7 cellular contexts compared by ENCODE assay signal in the genomic region with DNA sequence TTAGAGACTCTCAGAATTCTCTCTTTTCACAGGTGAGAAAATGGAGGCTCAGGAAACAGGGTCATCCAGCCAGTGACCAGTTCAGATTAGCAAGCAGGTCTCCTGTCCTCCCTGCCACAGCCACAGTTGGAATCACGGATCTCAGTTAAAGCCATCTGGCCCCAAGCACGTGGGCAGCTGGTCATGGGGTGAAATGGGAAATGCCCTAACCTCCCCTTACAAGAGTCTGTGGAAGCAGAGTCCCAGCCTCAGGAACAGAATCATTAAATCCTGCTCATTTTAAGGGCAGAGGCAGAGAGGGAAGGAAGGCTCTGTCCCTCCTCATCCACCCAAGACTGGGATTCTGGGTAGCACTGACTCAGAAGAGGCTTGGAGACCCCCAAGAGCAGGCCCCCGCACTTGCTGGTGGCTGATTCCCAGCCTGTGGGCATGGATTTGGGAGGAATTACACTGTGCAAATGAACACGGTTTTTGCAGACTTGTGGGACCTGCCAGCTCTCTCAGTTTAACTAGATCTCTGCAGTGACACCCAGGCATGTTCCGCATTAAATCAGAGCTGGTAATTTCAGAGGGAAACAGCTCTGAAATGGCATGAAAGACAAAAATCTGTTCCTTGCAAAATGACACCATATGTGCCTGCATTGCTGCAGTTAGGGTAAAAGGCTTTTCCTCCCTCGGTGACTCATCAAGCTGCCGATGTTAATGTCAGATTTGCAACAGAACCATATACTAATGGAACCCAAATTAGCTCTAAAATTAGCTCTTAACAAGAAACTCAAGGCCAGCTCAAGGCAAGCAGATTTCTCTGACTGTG.
DNase-seq lines count a peak whose midpoint lies in the region; TF ChIP-seq lines count a peak whose summit lies in the region.

No MANE protein-coding gene starts in this region.

- H3K4me1 ChIP-seq in H9 (ENCODE audit: insufficient read depth, low read length) = no peaks in the 10 kb centered on the region; the same call in 1 of the 2 replicates

- H4K8ac ChIP-seq in H9 (replicated peaks; ENCODE audit: insufficient read length, low read depth, low read length) = no peak overlapping the region

- H3K4me3 ChIP-seq in foreskin fibroblast (ENCODE audit: low read depth in 1 of 2, low read length in 2 of 2) (peak overlapping the region; percentile 4 to 15), skin epidermis (no peak overlapping the region)

- no peaks in the 10 kb centered on the region for H3K79me2 ChIP-seq in H9 (ENCODE audit: insufficient read depth, low read length)

- H3K79me1 ChIP-seq in H9 (ENCODE audit: insufficient read depth, low read depth, low read length, poor library complexity, severe bottlenecking) = no peaks in the 10 kb centered on the region

- no peak overlapping the region for H2BK5ac ChIP-seq in H9 (ENCODE audit: insufficient read length, low read length)

- no peak overlapping the region for H3K56ac ChIP-seq in H9 (ENCODE audit: insufficient read length, low read depth, low read length)

- H3K27me3 ChIP-seq in H9 (ENCODE audit: insufficient read depth, low read length) = no peaks in the 10 kb centered on the region

- no peak overlapping the region for H2BK15ac ChIP-seq in H9 (ENCODE audit: low read depth, low read length)

- no peaks in the 10 kb centered on the region for H3K9me3 ChIP-seq in H9 (ENCODE audit: control insufficient read depth, low read depth, low read length)

- no peak overlapping the region for H3K23ac ChIP-seq in H9 (ENCODE audit: insufficient read length, low read depth, low read length)

- H2BK12ac ChIP-seq in H9 (ENCODE audit: insufficient read length, low read depth, low read length) = no peak overlapping the region

- no peak overlapping the region for H3K9ac ChIP-seq in H9 (ENCODE audit: extremely low read depth, insufficient read length, low read length)

- no peaks in the 10 kb centered on the region for H3K9me3 Mint-ChIP-seq in H9

- no peak overlapping the region for H2AFZ ChIP-seq in H9 (ENCODE audit: low read length)

- no CpG with 5 or more reads among the region's 7 CpGs for WGBS in H9 (ENCODE audit: extremely low coverage, insufficient read length, low lambda C conversion rate)

- no peak overlapping the region for H3K4ac ChIP-seq in H9 (ENCODE audit: low read depth, low read length)

- H3K27ac ChIP-seq in H9 (ENCODE audit: insufficient read length, low read depth, low read length) (no peak overlapping the region), skin epidermis (peak overlapping the region in 17 of 21 experiments; percentile 22 to 81 (median 50))

- H3K14ac ChIP-seq in H9 (ENCODE audit: insufficient read depth, low read length) = no peak overlapping the region

- H4K5ac ChIP-seq in H9 (ENCODE audit: insufficient read length, low read depth, low read length) = no peak overlapping the region

- no peak overlapping the region for H3T11ph ChIP-seq in H9 (ENCODE audit: low read length)

- in situ Hi-C loops in SK-MEL-5 (cut with HindIII; ENCODE audit: low pct_unique_long_range_greater_than_20kb, low sequenced_read_pairs) = no loop called here

- H3K4me2 ChIP-seq in H9 (ENCODE audit: insufficient read depth, insufficient read length, low read length) = no peak overlapping the region

- H3K23me2 ChIP-seq in H9 (ENCODE audit: insufficient read length, low read depth, low read length, poor library complexity, severe bottlenecking) = no peaks in the 10 kb centered on the region

- H4K20me1 ChIP-seq in H9 (ENCODE audit: control insufficient read depth, insufficient read depth, insufficient read length) = no peaks in the 10 kb centered on the region

- H2BK20ac ChIP-seq in H9 (ENCODE audit: low read depth, low read length, poor library complexity, severe bottlenecking) = no peak overlapping the region

- peaks cover 48 to 55% of the 10 kb centered on the region in 2 experiments for H3K4me1 Mint-ChIP-seq in H9

- no peak overlapping the region; a peak in 1 of 5 replicates for H3K4me3 Mint-ChIP-seq in H9

- peak overlapping the region in 1 of 3 experiments; percentile 16; a peak in 1 of 7 replicates for H3K27ac Mint-ChIP-seq in H9

- peak overlapping the region; percentile 46 for H3K18ac ChIP-seq in H9 (ENCODE audit: insufficient read length, low read depth, low read length)

- H4K91ac ChIP-seq in H9 (ENCODE audit: insufficient read length, low read depth, low read length) = no peak overlapping the region

- peaks cover 8% of the 10 kb centered on the region for H3K27me3 Mint-ChIP-seq in H9 (ENCODE audit: low read depth)

- H2BK120ac ChIP-seq in H9 (ENCODE audit: low read depth, low read length, poor library complexity, severe bottlenecking) = no peak overlapping the region

- no peak overlapping the region for H2AK5ac ChIP-seq in H9 (ENCODE audit: insufficient read length, low read length)

- H3K36me3 Mint-ChIP-seq in H9 (ENCODE audit: insufficient read depth in 1 of 3, low read depth in 3 of 3) = no peaks in the 10 kb centered on the region; a peak in 1 of 7 replicates

- TF ChIP-seq CTCF in H9 (conservative IDR thresholded peaks at IDR 0.05) (no peak), foreskin fibroblast (IDR thresholded peaks at IDR 0.05; ENCODE audit: low read depth, low read length) (no peak)

- no peak for DNase-seq in H9
- DNase-seq in SK-MEL-5 (ENCODE audit: low read depth, low spot score) = peak; percentile 42
- peak; percentile 80 to 89 for DNase-seq in foreskin fibroblast
- no peak for DNase-seq in NCI-H774 (lab: John Stamatoyannopoulos, UW)
- DNase-seq in ecto neural progenitor cell (ENCODE audit: low spot score) = no peak
- DNase-seq in activated CD4-positive, alpha-beta T cell treated with anti-CD3 and anti-CD28 coated beads for 4 hours = no peak

Comparison
In these comparisons a context has a peak if more than half of its experiments do, and no peak if none do; other contexts are left out.
1. DNase-seq: peak in SK-MEL-5 (single experiment) and foreskin fibroblast (2 of 2); none in H9 (single experiment), NCI-H774 (single experiment), ecto neural progenitor cell (single experiment) and activated CD4-positive, alpha-beta T cell treated with anti-CD3 and anti-CD28 coated beads for 4 hours (0 of 2).
2. H3K4me3 ChIP-seq: peak in foreskin fibroblast (2 of 2); none in skin epidermis (0 of 7).